23 cellular contexts compared by ENCODE assay signal in the genomic region with DNA sequence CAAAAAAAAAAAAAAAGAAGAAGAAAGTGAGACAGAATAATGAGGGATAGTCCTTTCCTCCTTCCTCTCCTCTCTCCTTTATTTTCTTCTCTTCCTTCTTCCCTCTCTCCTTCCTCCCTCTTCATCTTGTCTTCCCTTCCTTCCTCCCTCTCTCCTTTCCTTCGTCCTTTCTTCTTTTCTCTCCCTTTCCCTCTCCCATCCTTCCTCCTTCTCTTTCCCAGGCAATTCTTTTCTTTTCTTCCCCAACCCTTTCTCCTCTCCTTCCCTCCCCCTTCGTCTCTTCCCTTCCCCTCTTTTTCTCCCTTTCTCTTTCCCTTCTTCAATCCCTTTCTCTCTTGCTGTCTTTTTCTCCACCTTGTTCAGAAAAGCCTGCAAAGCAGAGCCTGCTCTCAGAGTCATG. TPM values are rescaled to one million over a fixed set of nuclear protein-coding genes. Genes with fewer than 3 reads are reported as not detected.
DNase-seq lines count a peak whose midpoint lies in the region; ATAC-seq, FAIRE-seq and TF ChIP-seq lines count a peak whose summit lies in the region.
"Had no signal": no experiment of that assay in that cellular context is flagged by ENCODE, and none has a peak within 500 bp of the region (broad histone marks: within the 10 kb centered on the region; RNA-seq: fewer than 3 reads in every experiment).

No MANE protein-coding gene starts in this region.

- H3K27ac ChIP-seq in HEK293 (ENCODE audit: extremely low read depth, low read depth, low read length) (no peak overlapping the region), K562 (ENCODE audit: extremely low read depth, low read depth, low read length) (no peak overlapping the region), neural cell (ENCODE audit: low read length) (peak overlapping the region; percentile 69)
- H3K27ac ChIP-seq: 22Rv1, BLaER1, C4-2B, GM23248 had no signal

- H3K4me2 ChIP-seq in K562 (ENCODE audit: insufficient read depth, low read length): no peak overlapping the region
- no peak overlapping the region for H3K4me2 ChIP-seq in neural cell (ENCODE audit: low read length)
- H3K4me2 ChIP-seq: BLaER1 had no signal

- POLR2A ChIA-PET in HEK293 (lab: Yijun Ruan, JAX): no interaction called here
- POLR2A ChIA-PET in K562 (lab: Yijun Ruan, JAX): no interaction called here

- DNase-seq in activated naive CD4-positive, alpha-beta T cell treated with Interleukin-2 at 50 U/mL for 16 hours: no peak
- DNase-seq in K562 (ENCODE audit: extremely low read depth in 1 of 4, low spot score in 3 of 4) (no peak), nucleus accumbens (lab: John Stamatoyannopoulos, UW) (no peak), NOMO-1 treated with DMSO at 0.1 percent for 48 hours (lab: John Stamatoyannopoulos, UW; ENCODE audit: unreplicated experiment) (no peak)
- no peak for DNase-seq in stimulated activated CD4-positive, alpha-beta T cell treated with anti-CD3 and anti-CD28 coated beads, Interleukin-4, amount 100 ng/mL, for 4 hours
- DNase-seq: Caco-2; CD4-positive, CD25-positive, alpha-beta regulatory T cell; CD8-positive, alpha-beta T cell; DMS153; DND-41; GM23248; HCEC 1CT had no signal

- TF ChIP-seq CTCF in HEK293 (tag by site-specific recombination; IDR thresholded peaks at IDR 0.05) (no peak), K562 (IDR thresholded peaks at IDR 0.05 in 2 of 3, conservative IDR thresholded peaks at IDR 0.05 in 1 of 3; ENCODE audit: insufficient read depth in 2 of 3, low read depth in 1 of 3, low read length in 3 of 3) (no peak), neural cell (IDR thresholded peaks at IDR 0.05; ENCODE audit: poor library complexity, severe bottlenecking) (no peak)

- TF ChIP-seq RAD21 in K562 (CRISPR knock-in tag; conservative IDR thresholded peaks at IDR 0.05 in 1 of 2, IDR thresholded peaks at IDR 0.05 in 1 of 2) (no peak), neural cell (conservative IDR thresholded peaks at IDR 0.05) (no peak)

- TF ChIP-seq POLR2A in K562 (conservative IDR thresholded peaks at IDR 0.05): no peak

- in situ Hi-C loops in K562 (cut with MboI): no loop called here

- H3K9ac ChIP-seq in K562 (ENCODE audit: insufficient read depth in 1 of 2, low read depth in 2 of 2, low read length in 2 of 2) (no peak overlapping the region), neural cell (ENCODE audit: low read length) (no peak overlapping the region)
- H3K9ac ChIP-seq: BLaER1, GM23248 had no signal

- FAIRE-seq in K562 (lab: Jason Lieb, UNC): no peak
- FAIRE-seq: A204.1, G401.6, GM12892, H1 had no signal

- WGBS in K562 (ENCODE audit: insufficient coverage, low coverage, missing lambda C conversion rate): 0% methylated on average over 1 of the region's 2 CpGs

- no peaks in the 10 kb centered on the region for H3K36me3 Mint-ChIP-seq in activated naive CD4-positive, alpha-beta T cell treated with anti-CD3 and anti-CD28 coated beads, Interleukin-2, amount 50 U/mL, for 24 hours
- H3K36me3 Mint-ChIP-seq: CD4-positive, CD25-positive, alpha-beta regulatory T cell had no signal

- H4K20me1 ChIP-seq in K562 (replicated peaks; ENCODE audit: control insufficient read depth, insufficient read depth, low read length): no peaks in the 10 kb centered on the region
- H4K20me1 ChIP-seq in neural cell (ENCODE audit: insufficient read depth): no peaks in the 10 kb centered on the region

- H3K27me3 Mint-ChIP-seq in activated naive CD4-positive, alpha-beta T cell treated with anti-CD3 and anti-CD28 coated beads, Interleukin-2, amount 50 U/mL, for 24 hours: no peaks in the 10 kb centered on the region
- H3K27me3 Mint-ChIP-seq: B cell; CD4-positive, CD25-positive, alpha-beta regulatory T cell had no signal

- H3K9me3 ChIP-seq in HEK293 (ENCODE audit: control insufficient read depth, insufficient read depth, low read depth, low read length): no peaks in the 10 kb centered on the region
- no peaks in the 10 kb centered on the region for H3K9me3 ChIP-seq in K562 (replicated peaks; ENCODE audit: control insufficient read depth, insufficient read depth, low read depth, low read length)
- H3K9me3 ChIP-seq in neural cell (ENCODE audit: low read length): no peaks in the 10 kb centered on the region
- H3K9me3 ChIP-seq: Caco-2 had no signal

- no peaks in the 10 kb centered on the region for H3K36me3 ChIP-seq in HEK293 (ENCODE audit: control insufficient read depth in 2 of 2, insufficient read depth in 1 of 2, low read length in 2 of 2)
- no peaks in the 10 kb centered on the region for H3K36me3 ChIP-seq in K562 (ENCODE audit: control insufficient read depth, insufficient read depth, low read length)
- H3K36me3 ChIP-seq in neural cell (ENCODE audit: insufficient read depth, low read length): no peaks in the 10 kb centered on the region
- H3K36me3 ChIP-seq: BLaER1 had no signal

- H3K9me3 Mint-ChIP-seq in activated naive CD4-positive, alpha-beta T cell treated with anti-CD3 and anti-CD28 coated beads, Interleukin-2, amount 50 U/mL, for 24 hours: no peaks in the 10 kb centered on the region
- H3K9me3 Mint-ChIP-seq: CD8-positive, alpha-beta T cell had no signal

- CTCF ChIA-PET in HEK293 (lab: Yijun Ruan, JAX): no interaction called here
- CTCF ChIA-PET in K562 (lab: Yijun Ruan, JAX; ENCODE audit: low intra/inter-chr PET ratio): no interaction called here

- H3K4me1 ChIP-seq in HEK293 (ENCODE audit: control insufficient read depth, insufficient read depth, low read length) (peaks cover 5% of the 10 kb centered on the region; the same call in 1 of the 2 replicates), K562 (replicated peaks in 1 of 2; ENCODE audit: control insufficient read depth in 2 of 2, insufficient read depth in 2 of 2, low read length in 2 of 2) (peaks cover 7 to 20% of the 10 kb centered on the region in 2 experiments; a peak in 3 of 5 replicates)
- H3K4me1 ChIP-seq: Caco-2 had no signal

- no peak overlapping the region for H3K4me3 Mint-ChIP-seq in activated naive CD4-positive, alpha-beta T cell treated with anti-CD3 and anti-CD28 coated beads, Interleukin-2, amount 50 U/mL, for 24 hours
- H3K4me3 Mint-ChIP-seq: B cell; CD8-positive, alpha-beta T cell had no signal

- peak overlapping the region; percentile 60 for H3K27ac Mint-ChIP-seq in activated naive CD4-positive, alpha-beta T cell treated with anti-CD3 and anti-CD28 coated beads, Interleukin-2, amount 50 U/mL, for 24 hours
- H3K27ac Mint-ChIP-seq: CD4-positive, CD25-positive, alpha-beta regulatory T cell; CD8-positive, alpha-beta T cell had no signal

- H3K4me3 ChIP-seq in HEK293 (ENCODE audit: low read depth, low read length): no peak overlapping the region
- H3K4me3 ChIP-seq in K562: no peak overlapping the region
- no peak overlapping the region for H3K4me3 ChIP-seq in neural cell (ENCODE audit: low read length)
- H3K4me3 ChIP-seq: BLaER1, GM23248 had no signal

- no peaks in the 10 kb centered on the region for H3K9me1 ChIP-seq in K562 (ENCODE audit: control insufficient read depth, insufficient read depth, low read length)

- BruUV-seq in K562 (replicated peaks; lab: Mats Ljungman, UMichigan): no TSS peak

- TF ChIP-seq EP300 in K562 (IDR thresholded peaks at IDR 0.05; ENCODE audit: low read length) (no peak), neural cell (conservative IDR thresholded peaks at IDR 0.05; ENCODE audit: poor library complexity, severe bottlenecking) (no peak)

- H3K79me2 ChIP-seq in K562 (ENCODE audit: control insufficient read depth, insufficient read depth, low read length) (peaks cover 14% of the 10 kb centered on the region), neural cell (replicated peaks; ENCODE audit: insufficient read depth, low read length) (peaks cover under 1% of the 10 kb centered on the region)

- ATAC-seq in K562: no peak
- ATAC-seq: CD8-positive, alpha-beta T cell had no signal

- intact Hi-C loops in K562 (cut with micrococcal nuclease): loop anchor here (10.0 kb wide), 1 partner anchor 372 kb away; no protein-coding TSS in a partner anchor

- no peaks in the 10 kb centered on the region for H3K9me2 ChIP-seq in neural cell (ENCODE audit: insufficient read depth, low read length)

- H2AFZ ChIP-seq in K562 (ENCODE audit: low read depth, low read length) (no peak overlapping the region), neural cell (ENCODE audit: low read depth, low read length) (no peak overlapping the region)
- H2AFZ ChIP-seq: GM23248 had no signal

- H3K4me1 Mint-ChIP-seq in activated naive CD4-positive, alpha-beta T cell treated with anti-CD3 and anti-CD28 coated beads, Interleukin-2, amount 50 U/mL, for 24 hours: peaks cover 14% of the 10 kb centered on the region

- H3K27me3 ChIP-seq in K562 (ENCODE audit: control insufficient read depth in 2 of 2, insufficient read depth in 2 of 2, low read length in 2 of 2) (no peaks in the 10 kb centered on the region), neural cell (ENCODE audit: insufficient read depth, low read depth, low read length) (no peaks in the 10 kb centered on the region)
- H3K27me3 ChIP-seq: BLaER1 had no signal

- H3F3A ChIP-seq in neural cell (ENCODE audit: insufficient read depth, low read length, poor library complexity, severe bottlenecking): no peaks in the 10 kb centered on the region

TF ChIP-seq in HEK293, 187 proteins besides CTCF, POLR2A, EP300 and RAD21 (continues in another document):
- TF ChIP-seq ZFP41 (tag by site-specific recombination; IDR thresholded peaks at IDR 0.05; ENCODE audit: borderline replicate concordance): no peak

TF ChIP-seq in neural cell, 6 proteins besides CTCF, POLR2A, EP300 and RAD21 (continues in another document):
- TF ChIP-seq MXI1 (conservative IDR thresholded peaks at IDR 0.05; ENCODE audit: poor library complexity, severe bottlenecking): no peak

RNA-seq across cellular contexts. Expression of a gene that starts 3.6 kb away (rescaled TPM):
- total RNA-seq in K562 (2011; cell fraction: chromatin; rRNA removed; ENCODE audit: low replicate concordance): 38.5 and 49.7 TPM in 2 replicates
- 28.7 and 33.4 TPM in 2 replicates for total RNA-seq in K562 (2011; cell fraction: nucleolus; rRNA removed)
- 34.9 and 47.6 TPM in 2 replicates for total RNA-seq in K562 (2011; cell fraction: nucleoplasm; rRNA removed)
- total RNA-seq in K562 (2014; rRNA removed) (34.3 and 37.2 TPM in 2 replicates), K562 (2014; rRNA removed; fragmentation: Illumina TruSeq; extraction: Trizol) (12.7 and 12.9 TPM in 2 replicates), K562 (2015; rRNA removed; fragmentation: Illumina TruSeq; extraction: Trizol) (15.5 and 15.6 TPM in 2 replicates), K562 (2021) (38.7 and 39.0 TPM in 2 replicates)
- polyA plus RNA-seq in K562 (2011; rRNA removed) (15.0 and 18.9 TPM in 2 replicates), K562 (2014; fragmentation: Illumina TruSeq; extraction: Trizol) (16.4 and 18.9 TPM in 2 replicates), K562 (2014; fragmentation: Nextera tagmentation; extraction: Ambion mirVana) (1 to 10 TPM; 2.3 to 2.9 TPM), K562 (2014; rRNA removed) (13.2 and 15.2 TPM in 2 replicates), neural cell (14.5 and 15.0 TPM in 2 replicates)
- polyA plus RNA-seq in K562 (2011; cell fraction: cytosol; rRNA removed): 32.2 and 49.4 TPM in 2 replicates
- polyA plus RNA-seq in K562 (2011; cell fraction: nucleus; rRNA removed): 13.4 and 22.2 TPM in 2 replicates
- 17.7 and 39.4 TPM in 2 replicates for polyA plus RNA-seq in K562 (2012)
- 17.8 and 21.7 TPM in 2 replicates for polyA minus RNA-seq in K562 (2011; rRNA and poly(A)+ RNA removed)
- 15.0 and 18.8 TPM in 2 replicates for polyA minus RNA-seq in K562 (2011; cell fraction: cytosol; rRNA and poly(A)+ RNA removed)
- 16.9 and 17.0 TPM in 2 replicates for polyA minus RNA-seq in K562 (2011; cell fraction: nucleus; rRNA and poly(A)+ RNA removed)
- 49.4 and 51.5 TPM in 2 replicates for polyA minus RNA-seq in neural cell
